ENCODE assay signal across 10 cellular contexts in the genomic region with DNA sequence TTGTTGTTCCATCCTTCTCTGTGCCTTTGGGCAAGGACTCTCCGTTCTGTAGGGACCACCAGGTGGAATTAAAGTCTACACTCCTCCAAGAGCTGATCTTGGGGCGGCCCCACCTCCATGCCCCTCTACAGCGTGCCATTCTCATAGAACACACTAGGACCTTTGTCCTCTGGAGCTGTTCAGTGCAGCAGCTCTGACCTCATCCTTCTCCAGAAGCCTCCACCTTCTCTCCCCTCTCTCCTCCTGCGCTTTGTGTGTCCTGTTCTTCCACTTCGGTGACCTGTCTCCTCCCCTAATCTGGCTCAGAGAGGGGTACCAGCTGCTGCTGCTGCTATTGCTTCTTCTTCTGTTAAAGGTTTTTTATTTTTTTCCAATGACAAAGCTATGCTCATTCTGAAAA. TPM values are rescaled to one million over a fixed set of nuclear protein-coding genes. Genes with fewer than 3 reads are reported as not detected.
DNase-seq lines count a peak whose midpoint lies in the region; ATAC-seq and TF ChIP-seq lines count a peak whose summit lies in the region.
"Had no signal": no experiment of that assay in that cellular context is flagged by ENCODE, and none has a peak within 500 bp of the region (broad histone marks: within the 10 kb centered on the region; RNA-seq: fewer than 3 reads in every experiment).

No MANE protein-coding gene starts in this region.

- peaks cover 22% of the 10 kb centered on the region for H3K4me1 ChIP-seq in osteoblast (ENCODE audit: insufficient read depth, low read length)

- no peaks in the 10 kb centered on the region for H3K36me3 Mint-ChIP-seq in chondrocyte (ENCODE audit: low read depth)

- peaks cover 3% of the 10 kb centered on the region for H3K9me3 Mint-ChIP-seq in chondrocyte (ENCODE audit: low read depth)

- H3K4me3 ChIP-seq in osteoblast (ENCODE audit: insufficient read depth, low read length): no peak overlapping the region
- H3K4me3 ChIP-seq: A549 had no signal

- H3K27ac Mint-ChIP-seq in chondrocyte (ENCODE audit: unreplicated experiment): no peak overlapping the region

- TF ChIP-seq CTCF in chondrocyte (IDR thresholded peaks at IDR 0.05) (no peak), osteoblast (IDR thresholded peaks at IDR 0.05; ENCODE audit: extremely low read depth, low read depth, low read length) (no peak)

- H3K36me3 ChIP-seq in osteoblast (ENCODE audit: insufficient read depth, low read length): no peaks in the 10 kb centered on the region

- H3K79me2 ChIP-seq in osteoblast (ENCODE audit: insufficient read depth, low read length): peaks cover 34% of the 10 kb centered on the region

- H3K4me2 ChIP-seq in osteoblast (ENCODE audit: insufficient read depth, low read length): no peak overlapping the region
- H3K4me2 ChIP-seq: A549 had no signal

- peak overlapping the region; percentile 82 for H3K4me3 Mint-ChIP-seq in chondrocyte (ENCODE audit: unreplicated experiment)

- no peak overlapping the region for H3K27ac ChIP-seq in osteoblast (ENCODE audit: low read depth, low read length)
- H3K27ac ChIP-seq: A549 had no signal

- H2AFZ ChIP-seq in osteoblast (ENCODE audit: low read length): peak overlapping the region; percentile 8

- H4K20me1 ChIP-seq in osteoblast (ENCODE audit: insufficient read depth, low read length): peaks cover 23% of the 10 kb centered on the region

- peak; percentile 36 for DNase-seq in NCI-H82 (lab: John Stamatoyannopoulos, UW)
- no peak for DNase-seq in NCI-H82 treated with DMSO at 0.1 percent for 48 hours (lab: John Stamatoyannopoulos, UW; ENCODE audit: unreplicated experiment)
- DNase-seq in MV-4-11 (lab: John Stamatoyannopoulos, UW): peak; percentile 67
- no peak for DNase-seq in chondrocyte (ENCODE audit: low spot score)
- no peak for DNase-seq in osteoblast (ENCODE audit: insufficient read length, low spot score, missing footprints)
- no peak for DNase-seq in T1000 (lab: John Stamatoyannopoulos, UW)
- no peak for DNase-seq in putamen (ENCODE audit: low spot score)
- DNase-seq: Right ventricle myocardium superior had no signal

- H3K27me3 Mint-ChIP-seq in chondrocyte (ENCODE audit: low read depth): peaks cover 3% of the 10 kb centered on the region

- no peaks in the 10 kb centered on the region for H3K27me3 ChIP-seq in osteoblast (ENCODE audit: insufficient read depth, low read length)

- ATAC-seq in GM21825 (IDR thresholded peaks at IDR 0.05; ENCODE audit: unreplicated experiment): no peak
- ATAC-seq: A549 had no signal

- no peaks in the 10 kb centered on the region for H3K9me3 ChIP-seq in osteoblast (ENCODE audit: low read depth, low read length)

- peaks cover 38% of the 10 kb centered on the region for H3K4me1 Mint-ChIP-seq in chondrocyte (ENCODE audit: low read depth)

RNA-seq across cellular contexts. Expression of gene MACROH2A1, which starts 1.8 kb away (rescaled TPM):
- total RNA-seq in chondrocyte: 100 to 142 TPM (median 102 TPM) in 3 replicates
- 150 and 162 TPM in 2 replicates for total RNA-seq in osteoblast

RNA-seq across cellular contexts. Expression of gene DCANP1, which starts 46.3 kb away (rescaled TPM):
- total RNA-seq in chondrocyte (not detected in 3 replicates), osteoblast (not detected in 2 replicates)
- total RNA-seq: Right ventricle myocardium superior had no signal

RNA-seq across cellular contexts. Expression of gene TIFAB, which starts 51.3 kb away (rescaled TPM):
- total RNA-seq in chondrocyte (not detected in 3 replicates), osteoblast (not detected in 2 replicates)
- total RNA-seq: Right ventricle myocardium superior had no signal

Comparison
In these comparisons a context has a peak if more than half of its experiments do, and no peak if none do; other contexts are left out.
1. DNase-seq: peak in NCI-H82 (single experiment) and MV-4-11 (single experiment); none in NCI-H82 treated with DMSO at 0.1 percent for 48 hours (single experiment), chondrocyte (single experiment), osteoblast (single experiment), T1000 (single experiment) and putamen (single experiment).